In the genomic region with DNA sequence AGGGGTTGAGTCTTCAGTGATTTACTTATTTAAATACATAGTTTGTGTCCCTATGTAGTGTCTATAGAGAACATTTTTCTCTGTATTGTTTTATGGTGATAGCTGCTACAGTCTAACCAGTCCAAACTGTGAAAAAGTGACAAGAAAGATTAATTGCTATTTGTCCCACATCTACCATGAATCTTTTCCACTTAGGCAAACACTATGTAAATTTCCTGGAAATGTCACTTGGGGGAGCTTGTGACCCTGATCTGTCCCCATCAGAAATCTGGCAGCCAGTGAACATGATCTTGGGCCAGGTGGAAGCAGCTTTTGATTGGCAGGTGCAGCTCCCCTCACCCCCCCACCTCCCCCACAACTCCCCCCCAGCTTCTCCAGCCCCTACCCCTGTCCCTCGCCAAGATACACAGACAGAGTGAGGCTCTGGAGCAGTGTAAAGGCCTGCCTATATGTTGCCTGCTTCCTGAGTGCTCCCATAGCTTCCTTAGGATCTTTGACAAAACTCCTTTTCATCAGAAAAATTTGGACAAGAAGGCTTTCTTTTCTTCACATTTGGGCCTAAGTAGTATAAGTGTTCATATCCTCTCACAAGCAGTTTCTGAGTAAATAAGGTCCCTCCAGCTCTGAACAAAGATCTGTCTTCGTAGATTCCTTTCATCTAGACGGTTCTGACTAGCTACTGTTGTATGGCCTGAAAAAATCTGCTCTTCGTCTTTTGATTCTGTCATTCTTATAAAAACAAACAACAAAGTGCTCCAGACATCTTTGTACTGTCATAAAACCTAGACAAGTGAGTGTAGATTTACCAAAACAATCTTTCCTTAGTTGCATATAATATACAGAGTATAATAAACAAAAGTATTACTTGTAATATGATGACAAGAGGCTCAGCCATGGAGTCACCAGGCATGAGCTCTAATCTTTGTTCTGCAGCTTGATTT, we compare ENCODE assay signal across 15 cellular contexts. TPM values are rescaled to one million over a fixed set of nuclear protein-coding genes. Genes with fewer than 3 reads are reported as not detected.
DNase-seq lines count a peak whose midpoint lies in the region; ATAC-seq and TF ChIP-seq lines count a peak whose summit lies in the region.
"Had no signal": no experiment of that assay in that cellular context is flagged by ENCODE, and none has a peak within 500 bp of the region (broad histone marks: within the 10 kb centered on the region; RNA-seq: fewer than 3 reads in every experiment).

No MANE protein-coding gene starts in this region.

- no peak for TF ChIP-seq CTCF in body of pancreas (IDR thresholded peaks at IDR 0.05)
- no peak for TF ChIP-seq CTCF in spleen (IDR thresholded peaks at IDR 0.05 in 8 of 11, conservative IDR thresholded peaks at IDR 0.05 in 3 of 11)

- H3K23ac ChIP-seq in mesenchymal stem cell (ENCODE audit: low read length in 2 of 2), result no peak overlapping the region

- DNase-seq in NCI-H69 (lab: John Stamatoyannopoulos, UW) (peak; percentile 25), body of pancreas (peak in 2 of 4 donors; percentile 23 to 34), mesenchymal stem cell (peak; percentile 57), HPDE6-E6E7 (ENCODE audit: extremely low spot score) (no peak), spleen (no peak), AG20443 (ENCODE audit: low spot score) (no peak)
- DNase-seq in stimulated activated CD4-positive, alpha-beta T cell treated with anti-CD3 and anti-CD28 coated beads, Interleukin-15, amount 100 ng/mL, for 24 hours, result no peak
- DNase-seq: H9, NCI-H187 treated with DMSO at 0.1 percent for 48 hours, SHP77 treated with DMSO at 0.1 percent for 48 hours had no signal

- no peak overlapping the region for H3K4me3 ChIP-seq in ACC112 (ENCODE audit: low read depth, low read length)
- no peak overlapping the region for H3K4me3 ChIP-seq in body of pancreas
- H3K4me3 ChIP-seq in mesenchymal stem cell (ENCODE audit: insufficient read depth in 1 of 2, low read depth in 1 of 2, low read length in 2 of 2), result no peak overlapping the region
- no peak overlapping the region for H3K4me3 ChIP-seq in spleen
- H3K4me3 ChIP-seq: A549 had no signal

- H3K4me1 ChIP-seq in ACC112 (ENCODE audit: control insufficient read depth, insufficient read depth, low read length, unreplicated experiment), result no peaks in the 10 kb centered on the region
- H3K4me1 ChIP-seq in body of pancreas, result peaks cover 3% of the 10 kb centered on the region
- peaks cover 2% of the 10 kb centered on the region for H3K4me1 ChIP-seq in mesenchymal stem cell (ENCODE audit: control insufficient read depth, insufficient read depth, low read depth, low read length)
- H3K4me1 ChIP-seq in spleen, result no peaks in the 10 kb centered on the region
- H3K4me1 ChIP-seq: A549 had no signal

- H2BK120ac ChIP-seq in mesenchymal stem cell (ENCODE audit: low read depth, low read length), result no peak overlapping the region

- ATAC-seq in body of pancreas, result peak; percentile 35
- ATAC-seq: A549 had no signal

- no peak overlapping the region for H2BK15ac ChIP-seq in mesenchymal stem cell (ENCODE audit: low read depth, poor library complexity, severe bottlenecking)

- no peaks in the 10 kb centered on the region for H3K9me3 ChIP-seq in body of pancreas
- no peaks in the 10 kb centered on the region for H3K9me3 ChIP-seq in mesenchymal stem cell (ENCODE audit: control insufficient read depth, low read length)
- H3K9me3 ChIP-seq in spleen, result peaks cover 0 to 8% (median 0%) of the 10 kb centered on the region in 8 donors
- H3K9me3 ChIP-seq: A549 had no signal

- H3K4ac ChIP-seq in mesenchymal stem cell (ENCODE audit: low read depth in 1 of 2, low read length in 2 of 2), result no peak overlapping the region

- no peak overlapping the region for H3K27ac ChIP-seq in ACC112 (ENCODE audit: low read depth, low read length)
- H3K27ac ChIP-seq in body of pancreas, result no peak overlapping the region
- no peak overlapping the region for H3K27ac ChIP-seq in mesenchymal stem cell (ENCODE audit: low read length, poor library complexity, severe bottlenecking)
- H3K27ac ChIP-seq in spleen, result no peak overlapping the region
- H3K27ac ChIP-seq: A549, C4-2B, HL-60 had no signal

- H3K9ac ChIP-seq in mesenchymal stem cell (ENCODE audit: low read length), result no peak overlapping the region

- no peak overlapping the region for H2BK5ac ChIP-seq in mesenchymal stem cell (ENCODE audit: low read depth, low read length, poor library complexity, severe bottlenecking)

- 65 to 68% methylated on average over 4 of the region's 4 CpGs for WGBS in body of pancreas, 2 donors
- 46% methylated on average over 4 of the region's 4 CpGs for WGBS in mesenchymal stem cell
- 54 to 67% (median 56%) methylated on average over 4 of the region's 4 CpGs for WGBS in spleen, 5 donors

- no peak overlapping the region for H2AK5ac ChIP-seq in mesenchymal stem cell (ENCODE audit: low read length, severe bottlenecking)

- no peak overlapping the region for H3K4me2 ChIP-seq in mesenchymal stem cell (ENCODE audit: low read length, poor library complexity, severe bottlenecking)
- H3K4me2 ChIP-seq: A549 had no signal

- no peak overlapping the region for H4K8ac ChIP-seq in mesenchymal stem cell (ENCODE audit: low read length)

- H3K36me3 ChIP-seq in ACC112 (ENCODE audit: insufficient read depth, low read length), result no peaks in the 10 kb centered on the region
- no peaks in the 10 kb centered on the region for H3K36me3 ChIP-seq in body of pancreas (replicated peaks in 1 of 2; ENCODE audit: insufficient read depth in 1 of 2, low read depth in 2 of 2)
- H3K36me3 ChIP-seq in mesenchymal stem cell (ENCODE audit: control insufficient read depth in 1 of 2, insufficient read depth in 2 of 2, low read depth in 1 of 2, low read length in 2 of 2), result no peaks in the 10 kb centered on the region
- no peaks in the 10 kb centered on the region for H3K36me3 ChIP-seq in spleen

- H3K79me2 ChIP-seq in ACC112 (ENCODE audit: control insufficient read depth, insufficient read depth, low read length, unreplicated experiment), result no peaks in the 10 kb centered on the region

- H3K27me3 ChIP-seq in ACC112 (ENCODE audit: insufficient read depth, low read length), result no peaks in the 10 kb centered on the region
- H3K27me3 ChIP-seq in body of pancreas, result no peaks in the 10 kb centered on the region
- H3K27me3 ChIP-seq in mesenchymal stem cell (ENCODE audit: control insufficient read depth in 1 of 2, insufficient read depth in 1 of 2, low read length in 2 of 2), result no peaks in the 10 kb centered on the region
- H3K27me3 ChIP-seq in spleen (replicated peaks in 1 of 7), result no peaks in the 10 kb centered on the region

- no peak overlapping the region for H3K14ac ChIP-seq in mesenchymal stem cell (ENCODE audit: low read length in 2 of 2)

- TF ChIP-seq POLR2A in body of pancreas (IDR thresholded peaks at IDR 0.05) (no peak), spleen (IDR thresholded peaks at IDR 0.05) (no peak)

- no peak overlapping the region for H4K91ac ChIP-seq in mesenchymal stem cell (ENCODE audit: low read length)

- intact Hi-C loops in body of pancreas (cut with DNase I), result no loop called here
- intact Hi-C loops in spleen (cut with DNase I; ENCODE audit: low total_unique reads), result no loop called here

- no peak overlapping the region for H2BK12ac ChIP-seq in mesenchymal stem cell (ENCODE audit: low read length in 2 of 2)

- H2AFZ ChIP-seq in ACC112 (ENCODE audit: low read length, unreplicated experiment) (peak overlapping the region; percentile 34), mesenchymal stem cell (ENCODE audit: low read depth, low read length) (no peak overlapping the region)

- H3K18ac ChIP-seq in mesenchymal stem cell (ENCODE audit: low read depth in 1 of 2, low read length in 2 of 2), result no peak overlapping the region

- H3K79me1 ChIP-seq in mesenchymal stem cell (replicated peaks; ENCODE audit: low read length, poor library complexity, severe bottlenecking), result no peaks in the 10 kb centered on the region

RNA-seq across cellular contexts. Expression of gene SLC13A1, which starts 31.6 kb away (rescaled TPM):
- total RNA-seq in body of pancreas (under 1 TPM in 1 of 2 donors, not detected in 1; under 0.01 TPM), spleen (not detected)
- polyA plus RNA-seq in mesenchymal stem cell (2013, experiment 1 of 2), result 0.01 TPM
- polyA plus RNA-seq in mesenchymal stem cell (2013, experiment 2 of 2), result not detected
- polyA plus RNA-seq in spleen, result not detected
- total RNA-seq: H9, NCI-H460 had no signal
- polyA plus RNA-seq: A549 had no signal

Comparison
In these comparisons a context has a peak if more than half of its experiments do, and no peak if none do; other contexts are left out.
1. DNase-seq: peak in NCI-H69 (single experiment) and mesenchymal stem cell (single experiment); none in stimulated activated CD4-positive, alpha-beta T cell treated with anti-CD3 and anti-CD28 coated beads, Interleukin-15, amount 100 ng/mL, for 24 hours (single experiment), HPDE6-E6E7 (single experiment), spleen (single experiment) and AG20443 (single experiment).